Comparison of ENCODE assay signal across 8 cellular contexts in the genomic region with DNA sequence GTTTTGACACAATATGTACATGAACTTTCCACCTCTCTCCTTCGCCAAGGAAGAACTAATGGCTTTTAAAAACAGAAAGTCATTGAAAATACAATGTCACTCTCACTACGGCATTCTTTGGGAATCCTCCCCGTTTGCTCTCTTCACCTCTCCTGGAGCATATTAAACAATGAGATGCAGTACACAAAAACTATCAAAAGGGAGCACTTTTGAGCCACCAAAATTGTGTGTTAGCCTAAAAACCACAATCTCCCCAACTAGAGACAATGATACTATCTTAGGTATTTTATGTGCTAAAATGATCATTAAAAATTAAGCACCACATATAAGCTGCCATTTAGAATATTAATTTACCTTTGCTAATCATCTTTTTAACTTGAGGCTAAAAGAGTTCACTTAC.
DNase-seq lines count a peak whose midpoint lies in the region; ATAC-seq and TF ChIP-seq lines count a peak whose summit lies in the region.

No MANE protein-coding gene starts in this region.

- in situ Hi-C loops in SK-MEL-5 (cut with HindIII; ENCODE audit: low pct_unique_long_range_greater_than_20kb, low sequenced_read_pairs), result no loop called here

- peak; percentile 9 for DNase-seq in HT-29 (ENCODE audit: low spot score)
- peak; percentile 71 for DNase-seq in SK-MEL-5 (ENCODE audit: low read depth, low spot score)
- DNase-seq in kidney glomerular epithelial cell (lab: John Stamatoyannopoulos, UW), result peak; percentile 45
- DNase-seq in NCI-H510A (lab: John Stamatoyannopoulos, UW), result no peak

- peak; percentile 34; the same call in 1 of the 2 replicates for TF ChIP-seq CTCF in GM12874 (IDR thresholded peaks at IDR 0.05; ENCODE audit: insufficient read depth, low read depth, low read length)

- no peak for ATAC-seq in HG03521 (IDR thresholded peaks at IDR 0.05; ENCODE audit: unreplicated experiment)
- no peak for ATAC-seq in GM21390 (IDR thresholded peaks at IDR 0.05; ENCODE audit: unreplicated experiment)
- ATAC-seq in HG03039 (IDR thresholded peaks at IDR 0.05; ENCODE audit: unreplicated experiment), result no peak
